In the genomic region with DNA sequence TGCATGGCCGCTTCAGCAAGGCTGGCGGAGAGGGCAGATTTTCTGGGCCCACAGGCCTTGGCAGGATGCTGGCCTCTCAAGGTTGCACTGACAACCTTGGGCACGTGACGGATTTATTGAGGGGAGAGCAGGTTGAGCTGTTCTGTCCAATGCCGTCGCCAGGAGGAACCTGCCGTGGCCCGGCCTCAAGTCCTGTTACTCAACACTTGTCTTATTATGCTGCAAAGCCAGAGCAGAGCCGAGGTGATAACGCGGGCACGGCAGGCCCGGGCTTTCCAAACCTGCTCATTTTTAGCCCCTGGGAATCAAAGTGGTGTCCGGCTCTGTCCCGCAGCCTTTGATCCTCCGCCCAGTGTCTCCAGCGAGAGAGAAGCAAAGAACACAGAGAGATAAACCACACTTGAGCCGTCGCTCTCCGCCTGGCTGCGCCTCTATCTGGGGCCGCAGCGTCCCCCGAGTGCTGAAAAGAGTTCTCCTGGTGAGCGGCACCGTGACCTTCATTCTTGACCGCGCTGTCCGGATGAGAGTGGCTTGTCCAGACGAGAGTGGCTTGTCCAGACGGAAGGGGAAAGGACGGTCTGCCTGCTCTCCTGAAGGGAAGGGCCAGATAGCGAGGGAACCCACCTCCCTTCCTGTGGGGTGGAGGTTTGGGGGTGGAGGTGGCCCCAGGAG, we compare ENCODE assay signal across 1 cellular context.
TF ChIP-seq lines count a peak whose summit lies in the region.

No MANE protein-coding gene starts in this region.

TF ChIP-seq in HepG2, 621 proteins besides CTCF, POLR2A, EP300 and RAD21 (continued from another document and continues in another):
- TF ChIP-seq ZNF7 (CRISPR knock-in tag; IDR thresholded peaks at IDR 0.05): no peak
- TF ChIP-seq ZKSCAN5 (CRISPR knock-in tag; IDR thresholded peaks at IDR 0.05): no peak
- 0 out of 2 replicates have a peak, but pooled peaks have one; percentile 39 for TF ChIP-seq ZFP41 (CRISPR knock-in tag; IDR thresholded peaks at IDR 0.05; ENCODE audit: borderline replicate concordance)
- no peak for TF ChIP-seq ZNF766 (CRISPR knock-in tag; IDR thresholded peaks at IDR 0.05; ENCODE audit: borderline replicate concordance)
- TF ChIP-seq ZNF282 (IDR thresholded peaks at IDR 0.05; ENCODE audit: partially characterized antibody): no peak
- peak; percentile 62 for TF ChIP-seq RARA (CRISPR knock-in tag; IDR thresholded peaks at IDR 0.05)
- no peak for TF ChIP-seq HMGXB4 (CRISPR knock-in tag; IDR thresholded peaks at IDR 0.05; ENCODE audit: borderline replicate concordance in 1 of 2, low read depth in 1 of 2)
- TF ChIP-seq ARNTL (CRISPR knock-in tag; IDR thresholded peaks at IDR 0.05): no peak
- no peak for TF ChIP-seq TBX2 (CRISPR knock-in tag; IDR thresholded peaks at IDR 0.05; ENCODE audit: borderline replicate concordance)
- TF ChIP-seq ZMYM2 (CRISPR knock-in tag; IDR thresholded peaks at IDR 0.05): no peak
- no peak for TF ChIP-seq HOXA7 (CRISPR knock-in tag; IDR thresholded peaks at IDR 0.05)
- TF ChIP-seq, protein P1, sequence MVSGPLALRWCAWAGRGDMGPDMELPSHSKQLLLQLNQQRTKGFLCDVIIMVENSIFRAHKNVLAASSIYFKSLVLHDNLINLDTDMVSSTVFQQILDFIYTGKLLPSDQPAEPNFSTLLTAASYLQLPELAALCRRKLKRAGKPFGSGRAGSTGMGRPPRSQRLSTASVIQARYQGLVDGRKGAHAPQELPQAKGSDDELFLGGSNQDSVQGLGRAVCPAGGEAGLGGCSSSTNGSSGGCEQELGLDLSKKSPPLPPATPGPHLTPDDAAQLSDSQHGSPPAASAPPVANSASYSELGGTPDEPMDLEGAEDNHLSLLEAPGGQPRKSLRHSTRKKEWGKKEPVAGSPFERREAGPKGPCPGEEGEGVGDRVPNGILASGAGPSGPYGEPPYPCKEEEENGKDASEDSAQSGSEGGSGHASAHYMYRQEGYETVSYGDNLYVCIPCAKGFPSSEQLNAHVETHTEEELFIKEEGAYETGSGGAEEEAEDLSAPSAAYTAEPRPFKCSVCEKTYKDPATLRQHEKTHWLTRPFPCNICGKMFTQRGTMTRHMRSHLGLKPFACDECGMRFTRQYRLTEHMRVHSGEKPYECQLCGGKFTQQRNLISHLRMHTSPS (CRISPR knock-in tag; IDR thresholded peaks at IDR 0.05; ENCODE audit: low read depth): no peak
- no peak; the same call in 1 of the 2 replicates for TF ChIP-seq MTA1 (CRISPR knock-in tag; IDR thresholded peaks at IDR 0.05; ENCODE audit: borderline replicate concordance)
- TF ChIP-seq ZNF264 (CRISPR knock-in tag; IDR thresholded peaks at IDR 0.05): no peak
- TF ChIP-seq PAXIP1 (CRISPR knock-in tag; conservative IDR thresholded peaks at IDR 0.05): no peak
- TF ChIP-seq YEATS4 (CRISPR knock-in tag; IDR thresholded peaks at IDR 0.05; ENCODE audit: borderline replicate concordance): peak; percentile 14; the same call in 1 of the 2 replicates
- no peak for TF ChIP-seq NR1H2 (CRISPR knock-in tag; IDR thresholded peaks at IDR 0.05; ENCODE audit: borderline replicate concordance, low read depth)
- TF ChIP-seq CCAR2 (optimal IDR thresholded peaks at IDR 0.05; ENCODE audit: low read depth, low read length): no peak
- no peak for TF ChIP-seq ZNF549 (CRISPR knock-in tag; IDR thresholded peaks at IDR 0.05)
- no peak for TF ChIP-seq MYNN (CRISPR knock-in tag; IDR thresholded peaks at IDR 0.05; ENCODE audit: low read depth)
- TF ChIP-seq, protein P2, sequence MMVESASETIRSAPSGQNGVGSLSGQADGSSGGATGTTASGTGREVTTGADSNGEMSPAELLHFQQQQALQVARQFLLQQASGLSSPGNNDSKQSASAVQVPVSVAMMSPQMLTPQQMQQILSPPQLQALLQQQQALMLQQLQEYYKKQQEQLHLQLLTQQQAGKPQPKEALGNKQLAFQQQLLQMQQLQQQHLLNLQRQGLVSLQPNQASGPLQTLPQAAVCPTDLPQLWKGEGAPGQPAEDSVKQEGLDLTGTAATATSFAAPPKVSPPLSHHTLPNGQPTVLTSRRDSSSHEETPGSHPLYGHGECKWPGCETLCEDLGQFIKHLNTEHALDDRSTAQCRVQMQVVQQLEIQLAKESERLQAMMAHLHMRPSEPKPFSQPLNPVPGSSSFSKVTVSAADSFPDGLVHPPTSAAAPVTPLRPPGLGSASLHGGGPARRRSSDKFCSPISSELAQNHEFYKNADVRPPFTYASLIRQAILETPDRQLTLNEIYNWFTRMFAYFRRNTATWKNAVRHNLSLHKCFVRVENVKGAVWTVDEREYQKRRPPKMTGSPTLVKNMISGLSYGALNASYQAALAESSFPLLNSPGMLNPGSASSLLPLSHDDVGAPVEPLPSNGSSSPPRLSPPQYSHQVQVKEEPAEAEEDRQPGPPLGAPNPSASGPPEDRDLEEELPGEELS (CRISPR knock-in tag; IDR thresholded peaks at IDR 0.05): 0 out of 2 replicates have a peak, but pooled peaks have one; percentile 23
- no peak for TF ChIP-seq ZNF333 (CRISPR knock-in tag; IDR thresholded peaks at IDR 0.05; ENCODE audit: borderline replicate concordance)
- TF ChIP-seq ZNF430 (CRISPR knock-in tag; IDR thresholded peaks at IDR 0.05): no peak
- no peak for TF ChIP-seq MTERF4 (CRISPR knock-in tag; IDR thresholded peaks at IDR 0.05)
- TF ChIP-seq ZSCAN22 (CRISPR knock-in tag; IDR thresholded peaks at IDR 0.05): no peak; the same call in 1 of the 2 replicates
- TF ChIP-seq ZNF879 (CRISPR knock-in tag; IDR thresholded peaks at IDR 0.05): no peak
- no peak for TF ChIP-seq ZNF569 (CRISPR knock-in tag; IDR thresholded peaks at IDR 0.05; ENCODE audit: borderline replicate concordance)
- no peak; the same call in 1 of the 2 replicates for TF ChIP-seq ZNF607 (CRISPR knock-in tag; IDR thresholded peaks at IDR 0.05; ENCODE audit: borderline replicate concordance)
- no peak; the same call in 1 of the 2 replicates for TF ChIP-seq FOSL2 (CRISPR knock-in tag; IDR thresholded peaks at IDR 0.05)
- no peak for TF ChIP-seq RFXANK (CRISPR knock-in tag; IDR thresholded peaks at IDR 0.05)
- 0 out of 2 replicates have a peak, but pooled peaks have one; percentile 14 for TF ChIP-seq ATF3 (CRISPR knock-in tag; IDR thresholded peaks at IDR 0.05)
- no peak for TF ChIP-seq HNF4G (IDR thresholded peaks at IDR 0.05; ENCODE audit: borderline replicate concordance, low read depth, low read length)
- no peak for TF ChIP-seq HNF4G (CRISPR knock-in tag; IDR thresholded peaks at IDR 0.05; ENCODE audit: borderline replicate concordance, low read depth)
- TF ChIP-seq, protein P3, sequence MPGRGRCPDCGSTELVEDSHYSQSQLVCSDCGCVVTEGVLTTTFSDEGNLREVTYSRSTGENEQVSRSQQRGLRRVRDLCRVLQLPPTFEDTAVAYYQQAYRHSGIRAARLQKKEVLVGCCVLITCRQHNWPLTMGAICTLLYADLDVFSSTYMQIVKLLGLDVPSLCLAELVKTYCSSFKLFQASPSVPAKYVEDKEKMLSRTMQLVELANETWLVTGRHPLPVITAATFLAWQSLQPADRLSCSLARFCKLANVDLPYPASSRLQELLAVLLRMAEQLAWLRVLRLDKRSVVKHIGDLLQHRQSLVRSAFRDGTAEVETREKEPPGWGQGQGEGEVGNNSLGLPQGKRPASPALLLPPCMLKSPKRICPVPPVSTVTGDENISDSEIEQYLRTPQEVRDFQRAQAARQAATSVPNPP (CRISPR knock-in tag; IDR thresholded peaks at IDR 0.05): no peak
- TF ChIP-seq KLF13 (CRISPR knock-in tag; IDR thresholded peaks at IDR 0.05): no peak
- peak; percentile 24; the same call in 1 of the 2 replicates for TF ChIP-seq ELF3 (CRISPR knock-in tag; IDR thresholded peaks at IDR 0.05)
- no peak for TF ChIP-seq FOSL1 (CRISPR knock-in tag; IDR thresholded peaks at IDR 0.05; ENCODE audit: borderline replicate concordance)
- TF ChIP-seq SRY (CRISPR knock-in tag; IDR thresholded peaks at IDR 0.05): no peak
- no peak for TF ChIP-seq SMC3 (IDR thresholded peaks at IDR 0.05; ENCODE audit: low read length)
- TF ChIP-seq ZSCAN9 (CRISPR knock-in tag; IDR thresholded peaks at IDR 0.05; ENCODE audit: borderline replicate concordance): no peak
- no peak for TF ChIP-seq CBX5 (CRISPR knock-in tag; IDR thresholded peaks at IDR 0.05; ENCODE audit: borderline replicate concordance)
- TF ChIP-seq ZC3H13 (CRISPR knock-in tag; IDR thresholded peaks at IDR 0.05): 0 out of 2 replicates have a peak, but pooled peaks have one; percentile 8
- TF ChIP-seq IKZF4 (CRISPR knock-in tag; IDR thresholded peaks at IDR 0.05; ENCODE audit: borderline replicate concordance, low read depth, not compliant biosample characterization): no peak
- TF ChIP-seq MZF1 (CRISPR knock-in tag; IDR thresholded peaks at IDR 0.05; ENCODE audit: borderline replicate concordance): no peak
- TF ChIP-seq, protein P4, sequence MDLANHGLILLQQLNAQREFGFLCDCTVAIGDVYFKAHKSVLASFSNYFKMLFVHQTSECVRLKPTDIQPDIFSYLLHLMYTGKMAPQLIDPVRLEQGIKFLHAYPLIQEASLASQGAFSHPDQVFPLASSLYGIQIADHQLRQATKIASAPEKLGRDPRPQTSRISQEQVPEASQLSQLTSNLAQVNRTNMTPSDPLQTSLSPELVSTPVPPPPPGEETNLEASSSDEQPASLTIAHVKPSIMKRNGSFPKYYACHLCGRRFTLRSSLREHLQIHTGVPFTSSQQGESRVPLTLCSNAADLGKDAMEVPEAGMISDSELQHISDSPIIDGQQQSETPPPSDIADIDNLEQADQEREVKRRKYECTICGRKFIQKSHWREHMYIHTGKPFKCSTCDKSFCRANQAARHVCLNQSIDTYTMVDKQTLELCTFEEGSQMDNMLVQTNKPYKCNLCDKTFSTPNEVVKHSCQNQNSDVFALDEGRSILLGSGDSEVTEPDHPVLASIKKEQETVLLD (CRISPR knock-in tag; IDR thresholded peaks at IDR 0.05; ENCODE audit: low read depth): no peak
- no peak for TF ChIP-seq NONO (IDR thresholded peaks at IDR 0.05)
- no peak for TF ChIP-seq NONO (CRISPR knock-in tag; conservative IDR thresholded peaks at IDR 0.05)
- TF ChIP-seq, protein P5, sequence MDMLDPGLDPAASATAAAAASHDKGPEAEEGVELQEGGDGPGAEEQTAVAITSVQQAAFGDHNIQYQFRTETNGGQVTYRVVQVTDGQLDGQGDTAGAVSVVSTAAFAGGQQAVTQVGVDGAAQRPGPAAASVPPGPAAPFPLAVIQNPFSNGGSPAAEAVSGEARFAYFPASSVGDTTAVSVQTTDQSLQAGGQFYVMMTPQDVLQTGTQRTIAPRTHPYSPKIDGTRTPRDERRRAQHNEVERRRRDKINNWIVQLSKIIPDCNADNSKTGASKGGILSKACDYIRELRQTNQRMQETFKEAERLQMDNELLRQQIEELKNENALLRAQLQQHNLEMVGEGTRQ (IDR thresholded peaks at IDR 0.05; ENCODE audit: low read depth, low read length): peak; percentile 60; the same call in 1 of the 2 replicates
- TF ChIP-seq, protein P5 (CRISPR knock-in tag; IDR thresholded peaks at IDR 0.05; ENCODE audit: borderline replicate concordance): peak; percentile 53
- TF ChIP-seq NRL (CRISPR knock-in tag; IDR thresholded peaks at IDR 0.05; ENCODE audit: borderline replicate concordance): no peak; the same call in 1 of the 2 replicates
